ENCODE assay signal across 7 cellular contexts in the genomic region with DNA sequence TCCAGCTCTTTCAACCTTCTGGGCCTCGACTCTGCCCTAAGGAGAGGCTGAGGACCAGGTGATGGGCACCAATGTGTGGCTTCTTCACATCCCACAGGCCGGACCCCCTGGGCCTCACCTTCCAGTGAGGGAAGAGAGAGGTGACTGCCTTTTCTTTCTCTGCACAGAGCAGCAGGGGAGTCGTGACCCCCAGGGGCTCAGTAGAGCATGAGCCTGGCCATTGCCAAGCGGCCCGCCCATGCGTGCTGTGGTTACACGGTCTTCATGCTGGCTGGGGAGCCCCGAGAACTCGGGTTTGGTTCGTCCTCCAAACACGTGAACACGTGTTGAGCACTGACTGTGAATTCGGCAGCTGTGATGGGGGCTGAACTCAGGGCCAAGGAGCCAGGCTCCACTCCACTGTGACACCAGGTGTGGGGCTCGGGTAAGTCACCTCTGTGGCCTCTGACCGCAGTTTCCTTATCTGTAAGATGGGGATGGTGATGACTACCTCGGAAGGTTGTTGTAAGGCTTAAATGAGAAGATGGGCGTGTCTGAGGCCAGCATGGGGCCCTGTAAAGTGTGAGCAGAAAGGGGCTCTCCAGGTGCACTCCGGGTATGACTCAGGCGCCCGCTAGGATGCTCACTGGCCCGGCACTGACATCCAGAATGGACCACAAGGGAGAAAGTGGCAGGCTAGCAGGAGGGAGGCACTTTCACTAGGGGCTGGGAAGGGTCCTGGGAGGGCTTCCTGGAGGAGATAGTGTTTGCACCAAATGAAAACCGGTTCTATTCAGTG. TPM values are rescaled to one million over a fixed set of nuclear protein-coding genes. Genes with fewer than 3 reads are reported as not detected.
DNase-seq lines count a peak whose midpoint lies in the region; ATAC-seq and TF ChIP-seq lines count a peak whose summit lies in the region.

No MANE protein-coding gene starts in this region.

- H3K4me1 Mint-ChIP-seq in CD14-positive monocyte = no peaks in the 10 kb centered on the region

- H3K36me3 Mint-ChIP-seq in CD14-positive monocyte = no peaks in the 10 kb centered on the region

- H3K9me3 Mint-ChIP-seq in CD14-positive monocyte = no peaks in the 10 kb centered on the region

- TF ChIP-seq CTCF in CD14-positive monocyte (IDR thresholded peaks at IDR 0.05) = no peak

- peak; percentile 88 for ATAC-seq in GM19397 (IDR thresholded peaks at IDR 0.05; ENCODE audit: unreplicated experiment)
- peak; percentile 90 for ATAC-seq in HG03354 (IDR thresholded peaks at IDR 0.05; ENCODE audit: poor library complexity, severe bottlenecking, unreplicated experiment)

- DNase-seq in activated CD8-positive, alpha-beta memory T cell treated with anti-CD3 and anti-CD28 coated beads, Interleukin-2, amount 50 U/mL, for 4 hours = peak; percentile 49
- DNase-seq in stimulated activated CD4-positive, alpha-beta T cell treated with anti-CD3 and anti-CD28 coated beads, Interleukin-4, amount 100 ng/mL, for 48 hours (ENCODE audit: low read depth in 2 of 2) = peak; percentile 36 to 76
- DNase-seq in CD14-positive monocyte (ENCODE audit: low spot score) (no peak), dermis blood vessel endothelial cell (no peak), NCI-H2107 (lab: John Stamatoyannopoulos, UW) (no peak)

- intact Hi-C loops in CD14-positive monocyte (cut with micrococcal nuclease) = no loop called here

- H3K27me3 Mint-ChIP-seq in CD14-positive monocyte (ENCODE audit: low read depth in 3 of 3) = peaks cover 0 to 2% (median 0%) of the 10 kb centered on the region in 3 donors

- no peak overlapping the region for H3K27ac Mint-ChIP-seq in CD14-positive monocyte

- H3K4me3 Mint-ChIP-seq in CD14-positive monocyte = no peak overlapping the region

RNA-seq across cellular contexts. Expression of a gene that starts 13.4 kb away (rescaled TPM):
- 10 to 100 TPM; 80.9 to 96.6 TPM for polyA plus RNA-seq in CD14-positive monocyte
- total RNA-seq in dermis blood vessel endothelial cell = 113 and 174 TPM in 2 replicates

RNA-seq across cellular contexts. Expression of a gene that starts 56.1 kb away (rescaled TPM):
- polyA plus RNA-seq in CD14-positive monocyte = 1 to 10 TPM in 1 of 2 donors, under 1 TPM in 1; 0.58 to 1.4 TPM
- 13.1 and 14.4 TPM in 2 replicates for total RNA-seq in dermis blood vessel endothelial cell

Comparison
In these comparisons a context has a peak if more than half of its experiments do, and no peak if none do; other contexts are left out.
1. DNase-seq: peak in activated CD8-positive, alpha-beta memory T cell treated with anti-CD3 and anti-CD28 coated beads, Interleukin-2, amount 50 U/mL, for 4 hours (single experiment) and stimulated activated CD4-positive, alpha-beta T cell treated with anti-CD3 and anti-CD28 coated beads, Interleukin-4, amount 100 ng/mL, for 48 hours (2 of 2); none in CD14-positive monocyte (single experiment), dermis blood vessel endothelial cell (single experiment) and NCI-H2107 (single experiment).